Comparison of ENCODE assay signal across 36 cellular contexts in genomic region chrX:16162391-16162790, GRCh38. TPM values are rescaled to one million over a fixed set of nuclear protein-coding genes. Genes with fewer than 3 reads are reported as not detected.
"Had no signal": no experiment of that assay in that cellular context is flagged by ENCODE, and none has a peak within 500 bp of the region (broad histone marks: within the 10 kb centered on the region; RNA-seq: fewer than 3 reads in every experiment).

No MANE protein-coding gene starts in this region.

- H3K4me1 ChIP-seq: heart left ventricle, left lung, neural progenitor cell, parathyroid adenoma, stomach, thyroid gland had no signal

- H3K27ac ChIP-seq: esophagus muscularis mucosa, foreskin keratinocyte, gastroesophageal sphincter, heart left ventricle, hepatocyte, left lung, neural progenitor cell, parathyroid adenoma, stomach, thyroid gland had no signal

- H3K27ac Mint-ChIP-seq: dendritic cell treated with granulocyte-macrophage colony-stimulating factor and Interleukin-4, amounts not matched to agents 40 ng/mL and 50 ng/mL, for 4 days; naive thymus-derived CD4-positive, alpha-beta T cell; nephron; neural progenitor cell; progenitor cell of endocrine pancreas; stimulated activated effector memory CD8-positive, alpha-beta T cell treated with anti-CD3 and anti-CD28 coated beads, Interleukin-12 subunit alpha, Interleukin-12 subunit beta, amount 100 ng/mL, for 72 hours; type B pancreatic cell had no signal

- ATAC-seq: foreskin keratinocyte; gastroesophageal sphincter; heart left ventricle; left cardiac atrium; left lung; naive thymus-derived CD4-positive, alpha-beta T cell; sciatic nerve; stimulated activated effector memory CD8-positive, alpha-beta T cell treated with anti-CD3 and anti-CD28 coated beads, Interleukin-12 subunit alpha, Interleukin-12 subunit beta, amount 100 ng/mL, for 72 hours had no signal

- DNase-seq: effector CD8-positive, alpha-beta T cell; foreskin keratinocyte; heart left ventricle; left cardiac atrium; left lung; mesenchymal stem cell; midbrain; naive thymus-derived CD4-positive, alpha-beta T cell; stimulated activated CD4-positive, alpha-beta T cell treated with anti-CD3 and anti-CD28 coated beads, Interleukin-12 subunit alpha, Interleukin-12 subunit beta, amount 100 ng/mL, for 4 hours; stimulated activated CD4-positive, alpha-beta T cell treated with anti-CD3 and anti-CD28 coated beads, Interleukin-1b, Interleukin-23, amount 100 ng/mL, for 48 hours; stimulated activated CD4-positive, alpha-beta T cell treated with anti-CD3 and anti-CD28 coated beads, Interleukin-4, amount 100 ng/mL, for 1 hour; stimulated activated naive CD4-positive, alpha-beta T cell treated with Interleukin-2 at 50 U/mL for 16 hours; stomach; thyroid gland had no signal

- H3K4me1 Mint-ChIP-seq: naive thymus-derived CD4-positive, alpha-beta T cell; nephron; stimulated activated effector memory CD8-positive, alpha-beta T cell treated with anti-CD3 and anti-CD28 coated beads, Interleukin-12 subunit alpha, Interleukin-12 subunit beta, amount 100 ng/mL, for 72 hours had no signal

- H3K4me3 Mint-ChIP-seq: dendritic cell treated with granulocyte-macrophage colony-stimulating factor and Interleukin-4, amounts not matched to agents 40 ng/mL and 50 ng/mL, for 4 days; naive thymus-derived CD4-positive, alpha-beta T cell; nephron; neural progenitor cell; stimulated activated effector memory CD8-positive, alpha-beta T cell treated with anti-CD3 and anti-CD28 coated beads, Interleukin-12 subunit alpha, Interleukin-12 subunit beta, amount 100 ng/mL, for 72 hours; type B pancreatic cell had no signal

- H3K9me3 ChIP-seq: esophagus muscularis mucosa, gastroesophageal sphincter, heart left ventricle, left lung, stomach, thyroid gland had no signal

- H3K36me3 Mint-ChIP-seq: naive thymus-derived CD4-positive, alpha-beta T cell; stimulated activated effector memory CD8-positive, alpha-beta T cell treated with anti-CD3 and anti-CD28 coated beads, Interleukin-12 subunit alpha, Interleukin-12 subunit beta, amount 100 ng/mL, for 72 hours; type B pancreatic cell had no signal

- H3K9me3 Mint-ChIP-seq: nephron; stimulated activated effector memory CD8-positive, alpha-beta T cell treated with anti-CD3 and anti-CD28 coated beads, Interleukin-12 subunit alpha, Interleukin-12 subunit beta, amount 100 ng/mL, for 72 hours; type B pancreatic cell had no signal

- H3K36me3 ChIP-seq: esophagus muscularis mucosa, gastroesophageal sphincter, heart left ventricle, left lung, neural progenitor cell, stomach, thyroid gland had no signal

- H3K9ac ChIP-seq: neural progenitor cell, parathyroid adenoma had no signal

- H3K27me3 ChIP-seq: esophagus muscularis mucosa, foreskin keratinocyte, gastroesophageal sphincter, hepatocyte, left lung, neural progenitor cell, stomach, thyroid gland had no signal

- H3K4me3 ChIP-seq: esophagus muscularis mucosa, gastroesophageal sphincter, heart left ventricle, hepatocyte, left lung, neural progenitor cell, smooth muscle cell, stomach, thyroid gland had no signal

RNA-seq across cellular contexts. Expression of gene MAGEB17, which starts 4.9 kb away (rescaled TPM):
- total RNA-seq: endothelial cell of umbilical vein; epithelial cell of proximal tubule; fibroblast of lung; foreskin keratinocyte; kidney epithelial cell; left lung; lower leg skin; lung microvascular endothelial cell; mucosa of gallbladder; naive thymus-derived CD4-positive, alpha-beta T cell; osteoblast; sciatic nerve; smooth muscle cell; stomach; urinary bladder had no signal
- polyA plus RNA-seq: endothelial cell of umbilical vein; foreskin keratinocyte; hepatocyte; naive thymus-derived CD4-positive, alpha-beta T cell; urinary bladder had no signal

RNA-seq across cellular contexts. Expression of gene GRPR, which starts 39.0 kb away (rescaled TPM):
- total RNA-seq: endothelial cell of umbilical vein, kidney epithelial cell, lower leg skin, mucosa of gallbladder, osteoblast, subcutaneous adipose tissue had no signal
- polyA plus RNA-seq: foreskin keratinocyte; naive thymus-derived CD4-positive, alpha-beta T cell had no signal
